22 cellular contexts compared by ENCODE assay signal in genomic region chr14:89291351-89291940, GRCh38.
DNase-seq lines count a peak whose midpoint lies in the region; ATAC-seq and TF ChIP-seq lines count a peak whose summit lies in the region.
"Had no signal": no experiment of that assay in that cellular context is flagged by ENCODE, and none has a peak within 500 bp of the region (broad histone marks: within the 10 kb centered on the region; RNA-seq: fewer than 3 reads in every experiment).

No MANE protein-coding gene starts in this region.

- peaks cover 12% of the 10 kb centered on the region for H3K36me3 ChIP-seq in HUES6 (ENCODE audit: control insufficient read depth, insufficient read depth, low read length)
- H3K36me3 ChIP-seq in iPS-20b (ENCODE audit: insufficient read depth, low read depth, low read length) = peaks cover 19% of the 10 kb centered on the region
- H3K36me3 ChIP-seq in SK-N-SH (replicated peaks in 1 of 2; ENCODE audit: control insufficient read depth in 1 of 2, insufficient read depth in 2 of 2, low read length in 1 of 2) = peaks cover 0 to 5% of the 10 kb centered on the region in 2 experiments

- H3K9me2 ChIP-seq in SK-N-SH = no peaks in the 10 kb centered on the region

- no peaks in the 10 kb centered on the region for H3K9me3 Mint-ChIP-seq in activated CD4-positive, alpha-beta T cell treated with anti-CD3 and anti-CD28 coated beads, Interleukin-2, amount 10 ng/mL, durations not matched to agents 24 days and 14 days
- no peaks in the 10 kb centered on the region for H3K9me3 Mint-ChIP-seq in stimulated activated memory B cell treated with anti-CD40 and anti-IgM and Interleukin-4, amounts not matched to agents 10 μg/mL and 1 μg/mL and 100 μg/mL, for 72 hours
- H3K9me3 Mint-ChIP-seq: HFFc6 had no signal

- no peak for TF ChIP-seq CTCF in SK-N-SH (IDR thresholded peaks at IDR 0.05)
- TF ChIP-seq CTCF in GM10248 (IDR thresholded peaks at IDR 0.05; ENCODE audit: control extremely low read depth, extremely low read depth, low read depth, missing control alignments) = no peak

- H3F3A ChIP-seq in SK-N-SH (replicated peaks; ENCODE audit: insufficient read depth) = no peaks in the 10 kb centered on the region

- no peak overlapping the region for H3K4me3 Mint-ChIP-seq in activated CD4-positive, alpha-beta T cell treated with anti-CD3 and anti-CD28 coated beads, Interleukin-2, amount 10 ng/mL, durations not matched to agents 24 days and 14 days
- no peak overlapping the region for H3K4me3 Mint-ChIP-seq in stimulated activated memory B cell treated with anti-CD40 and anti-IgM and Interleukin-4, amounts not matched to agents 10 μg/mL and 1 μg/mL and 100 μg/mL, for 72 hours
- H3K4me3 Mint-ChIP-seq: HFFc6 had no signal

- CTCF ChIA-PET in SK-N-SH (lab: Yijun Ruan, JAX) (no interaction called here), GM10248 (lab: Yijun Ruan, JAX) (interaction anchor here (1.2 to 1.6 kb wide), 2 partner anchors 9 to 14 kb away, joined by 3 read pairs; no protein-coding TSS in a partner anchor)

- H3K79me2 ChIP-seq in SK-N-SH (ENCODE audit: insufficient read depth) = no peaks in the 10 kb centered on the region

- POLR2A ChIA-PET in SK-N-SH (lab: Yijun Ruan, JAX) = no interaction called here
- POLR2A ChIA-PET in GM10248 (lab: Yijun Ruan, JAX) = no interaction called here

- TF ChIP-seq RAD21 in SK-N-SH (IDR thresholded peaks at IDR 0.05; ENCODE audit: low read length) = no peak

- H3K4me1 Mint-ChIP-seq in activated CD4-positive, alpha-beta T cell treated with anti-CD3 and anti-CD28 coated beads, Interleukin-2, amount 10 ng/mL, durations not matched to agents 24 days and 14 days = peaks cover 37% of the 10 kb centered on the region
- peaks cover 45% of the 10 kb centered on the region for H3K4me1 Mint-ChIP-seq in stimulated activated memory B cell treated with anti-CD40 and anti-IgM and Interleukin-4, amounts not matched to agents 10 μg/mL and 1 μg/mL and 100 μg/mL, for 72 hours

- H3K4me1 ChIP-seq in HUES6 (ENCODE audit: control insufficient read depth, insufficient read depth, low read length) = peaks cover 57% of the 10 kb centered on the region
- H3K4me1 ChIP-seq in iPS-20b (ENCODE audit: insufficient read depth, low read length) = peaks cover 52% of the 10 kb centered on the region
- H3K4me1 ChIP-seq in SK-N-SH (ENCODE audit: control insufficient read depth in 1 of 2, insufficient read depth in 2 of 2, low read depth in 1 of 2, low read length in 1 of 2) = peaks cover 0 to 15% of the 10 kb centered on the region in 2 experiments; a peak in 1 of 4 replicates
- H3K4me1 ChIP-seq: Caco-2 had no signal

- ATAC-seq in stimulated activated memory B cell treated with anti-CD40 and anti-IgM and Interleukin-4, amounts not matched to agents 10 μg/mL and 1 μg/mL and 100 μg/mL, for 72 hours = peak; percentile 8
- no peak for ATAC-seq in GM19023 (IDR thresholded peaks at IDR 0.05; ENCODE audit: unreplicated experiment)
- ATAC-seq: Panc1, Right ventricle myocardium inferior, SK-N-SH treated with all-trans-retinoic acid at 6 μM for 48 hours had no signal

- H3K27me3 ChIP-seq in HUES6 (ENCODE audit: control insufficient read depth, insufficient read depth, low read length) = no peaks in the 10 kb centered on the region
- H3K27me3 ChIP-seq in iPS-20b (ENCODE audit: insufficient read depth, low read length) = no peaks in the 10 kb centered on the region
- no peaks in the 10 kb centered on the region for H3K27me3 ChIP-seq in SK-N-SH (ENCODE audit: insufficient read depth)

- H4K20me1 ChIP-seq in SK-N-SH (ENCODE audit: insufficient read depth) = no peaks in the 10 kb centered on the region

- H3K27ac ChIP-seq in HUES6 (ENCODE audit: low read depth, low read length) (peak overlapping the region; percentile 88; the same call in 1 of the 2 replicates), iPS-20b (ENCODE audit: low read length) (peak overlapping the region; percentile 49), SK-N-SH (ENCODE audit: low read depth in 2 of 2, low read length in 1 of 2) (no peak overlapping the region)
- H3K27ac ChIP-seq: 22Rv1, C4-2B had no signal

- H3K9ac ChIP-seq in HUES6 (ENCODE audit: low read length) = no peak overlapping the region
- H3K9ac ChIP-seq in iPS-20b (ENCODE audit: low read depth, low read length) = peak overlapping the region; percentile 29; the same call in 1 of the 2 replicates
- no peak overlapping the region for H3K9ac ChIP-seq in SK-N-SH

- H3K9me3 ChIP-seq in HUES6 (ENCODE audit: control insufficient read depth, insufficient read depth, low read depth, low read length) (no peaks in the 10 kb centered on the region), iPS-20b (ENCODE audit: insufficient read depth, low read depth, low read length) (no peaks in the 10 kb centered on the region), SK-N-SH (no peaks in the 10 kb centered on the region)
- H3K9me3 ChIP-seq: Caco-2 had no signal

- no peak overlapping the region for H3K4me3 ChIP-seq in HUES6 (ENCODE audit: low read depth, low read length)
- no peak overlapping the region for H3K4me3 ChIP-seq in iPS-20b (ENCODE audit: low read length)
- H3K4me3 ChIP-seq in SK-N-SH (ENCODE audit: low read depth in 2 of 2, low read length in 1 of 2) = no peak overlapping the region

- H3K27me3 Mint-ChIP-seq in activated CD4-positive, alpha-beta T cell treated with anti-CD3 and anti-CD28 coated beads, Interleukin-2, amount 10 ng/mL, durations not matched to agents 24 days and 14 days = no peaks in the 10 kb centered on the region
- no peaks in the 10 kb centered on the region for H3K27me3 Mint-ChIP-seq in stimulated activated memory B cell treated with anti-CD40 and anti-IgM and Interleukin-4, amounts not matched to agents 10 μg/mL and 1 μg/mL and 100 μg/mL, for 72 hours

- H3K27ac Mint-ChIP-seq in activated CD4-positive, alpha-beta T cell treated with anti-CD3 and anti-CD28 coated beads, Interleukin-2, amount 10 ng/mL, durations not matched to agents 24 days and 14 days = peak overlapping the region; percentile 11
- H3K27ac Mint-ChIP-seq in stimulated activated memory B cell treated with anti-CD40 and anti-IgM and Interleukin-4, amounts not matched to agents 10 μg/mL and 1 μg/mL and 100 μg/mL, for 72 hours = peak overlapping the region; percentile 57
- H3K27ac Mint-ChIP-seq: HFFc6 had no signal

- H3K4me2 ChIP-seq in SK-N-SH = no peak overlapping the region

- peaks cover 10% of the 10 kb centered on the region for H3K36me3 Mint-ChIP-seq in activated CD4-positive, alpha-beta T cell treated with anti-CD3 and anti-CD28 coated beads, Interleukin-2, amount 10 ng/mL, durations not matched to agents 24 days and 14 days (ENCODE audit: low read depth)
- peaks cover 61% of the 10 kb centered on the region for H3K36me3 Mint-ChIP-seq in stimulated activated memory B cell treated with anti-CD40 and anti-IgM and Interleukin-4, amounts not matched to agents 10 μg/mL and 1 μg/mL and 100 μg/mL, for 72 hours

- no peak overlapping the region for H2AFZ ChIP-seq in SK-N-SH (ENCODE audit: low read depth)

- no peak for DNase-seq in activated CD4-positive, alpha-beta T cell treated with anti-CD3 and anti-CD28 coated beads, Interleukin-2, amount 10 ng/mL, durations not matched to agents 24 days and 14 days
- DNase-seq in activated CD4-positive, alpha-beta T cell treated with anti-CD3 and anti-CD28 coated beads, Interleukin-2, amount 50 U/mL, for 4 hours = no peak
- no peak for DNase-seq in SK-N-SH
- no peak for DNase-seq in GM10248 (ENCODE audit: extremely low spot score)
- DNase-seq: Caco-2, DMS53, GOT3, HFFc6, Karpas-422, MM.1S, NCI-H1105, NCI-H1694 treated with DMSO at 0.1 percent for 48 hours, NCI-H446 had no signal

- TF ChIP-seq EP300 in SK-N-SH (IDR thresholded peaks at IDR 0.05; ENCODE audit: borderline replicate concordance in 1 of 2, low read depth in 1 of 2, low read length in 1 of 2) = no peak

- intact Hi-C loops in activated CD4-positive, alpha-beta T cell treated with anti-CD3 and anti-CD28 coated beads, Interleukin-2, amount 10 ng/mL, durations not matched to agents 24 days and 14 days (cut with micrococcal nuclease) = no loop called here

- 94% methylated on average over 9 of the region's 9 CpGs for WGBS in SK-N-SH (ENCODE audit: low lambda C conversion rate)

TF ChIP-seq in SK-N-SH, 30 proteins besides CTCF, POLR2A, EP300 and RAD21:
- TF ChIP-seq EZH2phosphoT487 (IDR thresholded peaks at IDR 0.05; ENCODE audit: borderline replicate concordance, low read depth) (no peak), CHD2 (IDR thresholded peaks at IDR 0.05; ENCODE audit: low read length, partially characterized antibody) (no peak), FOXJ3 (CRISPR knock-in tag; IDR thresholded peaks at IDR 0.05) (no peak), MEF2A (IDR thresholded peaks at IDR 0.05; ENCODE audit: borderline replicate concordance, low read depth) (no peak), FOSL2 (IDR thresholded peaks at IDR 0.05; ENCODE audit: borderline replicate concordance, low read depth) (no peak), MAX (IDR thresholded peaks at IDR 0.05; ENCODE audit: low read depth) (no peak)
TF ChIP-seq in SK-N-SH: peak in this region for 0.

Comparison
In these comparisons a context has a peak if more than half of its experiments do, and no peak if none do; other contexts are left out.
1. H3K27ac ChIP-seq: peak in HUES6 (single experiment) and iPS-20b (single experiment); none in SK-N-SH (0 of 2).